Comparison of ENCODE assay signal across 12 cellular contexts in genomic region chr1:8911416-8912309, GRCh38. TPM values are rescaled to one million over a fixed set of nuclear protein-coding genes. Genes with fewer than 3 reads are reported as not detected.
DNase-seq lines count a peak whose midpoint lies in the region; ATAC-seq, FAIRE-seq and TF ChIP-seq lines count a peak whose summit lies in the region.
"Had no signal": no experiment of that assay in that cellular context is flagged by ENCODE, and none has a peak within 500 bp of the region (broad histone marks: within the 10 kb centered on the region; RNA-seq: fewer than 3 reads in every experiment).

No MANE protein-coding gene starts in this region.

- H3K27ac Mint-ChIP-seq in HFFc6 = no peak overlapping the region

- H3K36me3 ChIP-seq in bronchial epithelial cell (ENCODE audit: control insufficient read depth, insufficient read depth, low read length) = no peaks in the 10 kb centered on the region
- H3K36me3 ChIP-seq in neuronal stem cell (replicated peaks in 1 of 2; ENCODE audit: control insufficient read depth in 2 of 2, insufficient read depth in 2 of 2, low read length in 2 of 2) = no peaks in the 10 kb centered on the region

- TF ChIP-seq CTCF in HFFc6 (IDR thresholded peaks at IDR 0.05) (0 out of 2 replicates have a peak, but pooled peaks have one; percentile 8), bronchial epithelial cell (IDR thresholded peaks at IDR 0.05; ENCODE audit: insufficient read depth, low read length, severe bottlenecking) (no peak)

- peaks cover 25% of the 10 kb centered on the region for H3K4me1 Mint-ChIP-seq in HFFc6 (ENCODE audit: low read depth)

- peak overlapping the region; percentile 50 for H3K27ac ChIP-seq in neuronal stem cell (replicated peaks; ENCODE audit: low read length)
- H3K27ac ChIP-seq: hepatocyte had no signal

- H3K9me3 Mint-ChIP-seq in HFFc6 = peaks cover 9% of the 10 kb centered on the region

- H3K27me3 Mint-ChIP-seq in HFFc6 (ENCODE audit: insufficient read depth) = peaks cover 1% of the 10 kb centered on the region

- H3K18ac ChIP-seq in neuronal stem cell (ENCODE audit: low read length) = no peak overlapping the region

- H2BK5ac ChIP-seq in neuronal stem cell (ENCODE audit: low read length) = no peak overlapping the region

- H3K23ac ChIP-seq in neuronal stem cell (ENCODE audit: low read depth, low read length, poor library complexity) = no peak overlapping the region

- no peak overlapping the region for H4K91ac ChIP-seq in neuronal stem cell (ENCODE audit: low read depth, low read length, poor library complexity)

- no peak overlapping the region for H2AFZ ChIP-seq in neuronal stem cell (ENCODE audit: low read length)
- H2AFZ ChIP-seq: hepatocyte had no signal

- peaks cover 8 to 12% of the 10 kb centered on the region in 2 donors for H3K9me3 ChIP-seq in neuronal stem cell (replicated peaks in 1 of 2; ENCODE audit: control insufficient read depth in 2 of 2, insufficient read depth in 1 of 2, low read depth in 1 of 2, low read length in 2 of 2)

- H3K79me1 ChIP-seq in neuronal stem cell (ENCODE audit: low read depth, low read length) = no peaks in the 10 kb centered on the region

- no peaks in the 10 kb centered on the region for H3K36me3 Mint-ChIP-seq in HFFc6 (ENCODE audit: low read depth)

- no peak overlapping the region for H3K14ac ChIP-seq in neuronal stem cell (ENCODE audit: low read length)

- H2BK12ac ChIP-seq in neuronal stem cell (ENCODE audit: low read length) = no peak overlapping the region

- no peak for ATAC-seq in GM21423 (IDR thresholded peaks at IDR 0.05; ENCODE audit: unreplicated experiment)
- no peak for ATAC-seq in HG03159 (IDR thresholded peaks at IDR 0.05; ENCODE audit: unreplicated experiment)

- WGBS in neuronal stem cell (ENCODE audit: extremely low coverage in 2 of 2, insufficient read length in 2 of 2, insufficient replicate concordance in 1 of 2), 2 donors = no CpG with 5 or more reads among the region's 17 CpGs

- no peak overlapping the region for H3K4me3 Mint-ChIP-seq in HFFc6

- H3K4me2 ChIP-seq in neuronal stem cell (ENCODE audit: insufficient read depth, low read length, poor library complexity, severe bottlenecking) = no peak overlapping the region
- H3K4me2 ChIP-seq: hepatocyte had no signal

- H3K4me3 ChIP-seq in bronchial epithelial cell (ENCODE audit: low read depth, low read length) = no peak overlapping the region
- no peak overlapping the region for H3K4me3 ChIP-seq in neuronal stem cell (ENCODE audit: low read length in 2 of 2)
- H3K4me3 ChIP-seq: hepatocyte had no signal

- FAIRE-seq in bronchial epithelial cell (lab: Jason Lieb, UNC) = no peak

- H3K4me1 ChIP-seq in neuronal stem cell (ENCODE audit: control insufficient read depth in 2 of 2, insufficient read depth in 1 of 2, low read depth in 1 of 2, low read length in 2 of 2) = peaks cover 15 to 17% of the 10 kb centered on the region in 2 donors

- no peak overlapping the region for H3K4ac ChIP-seq in neuronal stem cell (ENCODE audit: low read length)

- H2AK5ac ChIP-seq in neuronal stem cell (ENCODE audit: low read depth, low read length) = no peak overlapping the region

- no peak overlapping the region for H4K8ac ChIP-seq in neuronal stem cell (ENCODE audit: low read depth, low read length)

- no peak overlapping the region for H3K9ac ChIP-seq in neuronal stem cell (ENCODE audit: low read depth, low read length, poor library complexity)

- no peak overlapping the region for H2BK15ac ChIP-seq in neuronal stem cell (ENCODE audit: low read length)

- H3K27me3 ChIP-seq in bronchial epithelial cell (ENCODE audit: control insufficient read depth, insufficient read depth, low read length) (no peaks in the 10 kb centered on the region), neuronal stem cell (ENCODE audit: control insufficient read depth in 3 of 3, insufficient read depth in 3 of 3, low read depth in 1 of 3, low read length in 3 of 3) (no peaks in the 10 kb centered on the region)
- H3K27me3 ChIP-seq: hepatocyte had no signal

- no peak overlapping the region for H2BK120ac ChIP-seq in neuronal stem cell (ENCODE audit: low read depth, low read length)

- DNase-seq in HFFc6 = no peak
- DNase-seq in NCI-H510A (lab: John Stamatoyannopoulos, UW) = peak; percentile 41
- peak; percentile 86 for DNase-seq in bronchial epithelial cell (ENCODE audit: low read depth)
- no peak for DNase-seq in neuronal stem cell (ENCODE audit: low spot score)
- DNase-seq in T-helper 1 cell = no peak
- DNase-seq: activated CD4-positive, alpha-beta T cell treated with anti-CD3 and anti-CD28 coated beads, Interleukin-2, amount 50 U/mL, for 4 hours; NCI-H1048; nucleus accumbens; Right ventricle myocardium superior had no signal

RNA-seq across cellular contexts. Expression of gene ENO1, which starts 33.2 kb away (rescaled TPM):
- total RNA-seq in HFFc6 (2021; fragmentation: NEBNext Ultra II Directional; extraction: Animal tissue kit (Norgen Biotek cat#: 25700)) = 1,000 to 10,000 TPM; 1,376 to 1,744 (median 1,709) TPM
- 981 and 1,539 TPM in 2 replicates for total RNA-seq in bronchial epithelial cell
- 492 TPM for polyA plus RNA-seq in neuronal stem cell (2013, experiment 1 of 2)
- 487 TPM for polyA plus RNA-seq in neuronal stem cell (2013, experiment 2 of 2)

RNA-seq across cellular contexts. Expression of gene CA6, which starts 34.0 kb away (rescaled TPM):
- total RNA-seq in HFFc6 (2021; fragmentation: NEBNext Ultra II Directional; extraction: Animal tissue kit (Norgen Biotek cat#: 25700)) = not detected
- total RNA-seq in bronchial epithelial cell = not detected in 2 replicates
- polyA plus RNA-seq in neuronal stem cell (2013, experiment 1 of 2) = not detected
- not detected for polyA plus RNA-seq in neuronal stem cell (2013, experiment 2 of 2)
- total RNA-seq: hepatocyte, Right ventricle myocardium superior had no signal
- polyA plus RNA-seq: hepatocyte had no signal

Comparison
In these comparisons a context has a peak if more than half of its experiments do, and no peak if none do; other contexts are left out.
1. DNase-seq: peak in NCI-H510A (single experiment) and bronchial epithelial cell (single experiment); none in HFFc6 (single experiment), neuronal stem cell (single experiment) and T-helper 1 cell (0 of 5).